In the genomic region with DNA sequence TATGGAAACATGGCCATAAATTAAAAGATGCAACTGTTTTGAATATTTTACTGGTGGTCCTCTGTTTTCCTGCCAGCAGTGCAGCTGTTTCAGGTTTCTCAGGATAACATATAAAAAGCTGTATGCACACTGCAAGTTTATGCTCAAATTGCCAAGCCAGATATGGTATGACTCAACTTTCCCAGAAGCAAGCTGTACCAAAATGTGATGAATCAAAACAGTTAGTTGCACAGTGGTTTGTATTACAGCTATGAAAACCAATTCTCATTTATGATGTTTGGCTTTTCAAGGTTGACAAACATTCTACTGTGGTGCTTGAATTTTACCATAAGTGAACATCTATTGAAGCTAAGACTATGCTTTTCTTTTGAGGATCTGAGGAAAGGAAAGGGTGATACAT, we compare ENCODE assay signal across 15 cellular contexts. TPM values are rescaled to one million over a fixed set of nuclear protein-coding genes. Genes with fewer than 3 reads are reported as not detected.
DNase-seq lines count a peak whose midpoint lies in the region; ATAC-seq and TF ChIP-seq lines count a peak whose summit lies in the region.
"Had no signal": no experiment of that assay in that cellular context is flagged by ENCODE, and none has a peak within 500 bp of the region (broad histone marks: within the 10 kb centered on the region; RNA-seq: fewer than 3 reads in every experiment).

No MANE protein-coding gene starts in this region.

- H2BK15ac ChIP-seq in IMR-90 (ENCODE audit: low read depth, low read length) = no peak overlapping the region

- no peak overlapping the region for H3K56ac ChIP-seq in IMR-90 (ENCODE audit: extremely low read depth, insufficient read depth, low read length)

- TF ChIP-seq CTCF in BJ (IDR thresholded peaks at IDR 0.05; ENCODE audit: insufficient read depth, low read depth, low read length) = no peak
- no peak for TF ChIP-seq CTCF in IMR-90 (conservative IDR thresholded peaks at IDR 0.05; ENCODE audit: low read depth, low read length)
- no peak for TF ChIP-seq CTCF in left lung (IDR thresholded peaks at IDR 0.05)
- TF ChIP-seq CTCF in Peyer's patch (IDR thresholded peaks at IDR 0.05) = no peak
- TF ChIP-seq CTCF in spleen (IDR thresholded peaks at IDR 0.05 in 8 of 11, conservative IDR thresholded peaks at IDR 0.05 in 3 of 11) = no peak

- intact Hi-C loops in IMR-90 (cut with micrococcal nuclease) = no loop called here
- intact Hi-C loops in left lung (cut with DNase I) = no loop called here
- intact Hi-C loops in spleen (cut with DNase I; ENCODE audit: low total_unique reads) = no loop called here

- BruUV-seq in IMR-90 (replicated peaks; lab: Mats Ljungman, UMichigan) = no TSS peak

- peak overlapping the region; percentile 53 for H3K4me2 ChIP-seq in IMR-90 (ENCODE audit: low read depth, low read length)

- H4K91ac ChIP-seq in IMR-90 (ENCODE audit: insufficient read depth, low read depth, low read length) = no peak overlapping the region

- peak; percentile 93 for ATAC-seq in IMR-90 (ENCODE audit: low read depth)
- ATAC-seq in left lung = peak; percentile 55
- ATAC-seq in HG02798 (IDR thresholded peaks at IDR 0.05; ENCODE audit: poor library complexity, unreplicated experiment) = no peak

- peak overlapping the region; percentile 92 for H2BK5ac ChIP-seq in IMR-90 (ENCODE audit: low read depth, low read length, poor library complexity, severe bottlenecking)

- no peak overlapping the region; the same call in 1 of the 2 replicates for H2BK20ac ChIP-seq in IMR-90 (ENCODE audit: low read depth, low read length)

- no peak overlapping the region for H2AFZ ChIP-seq in IMR-90 (replicated peaks; ENCODE audit: low read length, poor library complexity)

- dilution Hi-C loops in IMR-90 (cut with HindIII; ENCODE audit: low sequenced_read_pairs, unreplicated experiment) = no loop called here

- CTCF ChIA-PET in BJ (lab: Yijun Ruan, JAX) (interaction anchor here (0.7 to 1.6 kb wide), 3 partner anchors 15 to 341 kb away, joined by 3 read pairs; partner anchors contain the start of gene TRMT5), IMR-90 (lab: Yijun Ruan, JAX) (interaction anchor here (0.6 to 0.9 kb wide), 2 partner anchors 203 to 243 kb away, joined by 3 read pairs; no protein-coding TSS in a partner anchor)

- no peaks in the 10 kb centered on the region; the same call in 1 of the 2 replicates for H3K36me3 ChIP-seq in BJ (ENCODE audit: control insufficient read depth, insufficient read depth, low read length)
- H3K36me3 ChIP-seq in IMR-90 (ENCODE audit: control insufficient read depth, insufficient read depth, low read length) = no peaks in the 10 kb centered on the region
- H3K36me3 ChIP-seq in left lung = no peaks in the 10 kb centered on the region
- H3K36me3 ChIP-seq in Peyer's patch = no peaks in the 10 kb centered on the region
- peaks cover 0 to under 1% (median 0%) of the 10 kb centered on the region in 6 donors for H3K36me3 ChIP-seq in spleen
- H3K36me3 ChIP-seq: HAP-1, WERI-Rb-1 had no signal

- no peak overlapping the region for H3K4ac ChIP-seq in IMR-90 (ENCODE audit: low read depth, low read length)

- no peaks in the 10 kb centered on the region for H3K27me3 ChIP-seq in BJ (ENCODE audit: control insufficient read depth, insufficient read depth, low read length)
- no peaks in the 10 kb centered on the region for H3K27me3 ChIP-seq in IMR-90 (ENCODE audit: control insufficient read depth, insufficient read depth, low read length)
- H3K27me3 ChIP-seq in left lung = no peaks in the 10 kb centered on the region
- no peaks in the 10 kb centered on the region for H3K27me3 ChIP-seq in Peyer's patch
- no peaks in the 10 kb centered on the region for H3K27me3 ChIP-seq in spleen (replicated peaks in 1 of 7)

- H3K18ac ChIP-seq in IMR-90 (ENCODE audit: low read depth, low read length) = no peak overlapping the region

- H3K27ac ChIP-seq in IMR-90 (ENCODE audit: insufficient read depth, low read length) (peak overlapping the region; percentile 27; the same call in 1 of the 2 replicates), left lung (no peak overlapping the region), Peyer's patch (no peak overlapping the region), spleen (no peak overlapping the region)
- H3K27ac ChIP-seq: WERI-Rb-1 had no signal

- peak; percentile 29 for DNase-seq in BJ (ENCODE audit: low read depth)
- DNase-seq in IMR-90 = peak; percentile 92
- DNase-seq in brain pericyte (ENCODE audit: low read depth, low spot score) = peak; percentile 48
- no peak for DNase-seq in left lung
- no peak for DNase-seq in DMS153 treated with DMSO at 0.1 percent for 48 hours (lab: John Stamatoyannopoulos, UW; ENCODE audit: unreplicated experiment)
- no peak for DNase-seq in Peyer's patch
- no peak for DNase-seq in spleen
- DNase-seq: activated effector memory CD4-positive, alpha-beta T cell treated with anti-CD3 and anti-CD28 coated beads, Interleukin-2, amount 50 U/mL, for 16 hours; Kasumi-1; NCI-H446; stimulated activated CD4-positive, alpha-beta T cell treated with anti-CD3 and anti-CD28 coated beads, Interleukin-12 subunit alpha, Interleukin-12 subunit beta, amount 100 ng/mL, for 4 hours; stimulated activated CD8-positive, alpha-beta memory T cell treated with anti-CD3 and anti-CD28 coated beads, Interleukin-4, amount 100 ng/mL, for 48 hours; WERI-Rb-1 had no signal

- no peak overlapping the region for H3K9ac ChIP-seq in IMR-90 (ENCODE audit: low read depth, low read length)

- in situ Hi-C loops in IMR-90 (cut with MboI; ENCODE audit: low sequenced_read_pairs) = no loop called here

- H3K9me3 ChIP-seq in IMR-90 (ENCODE audit: control insufficient read depth, insufficient read depth, low read length) = no peaks in the 10 kb centered on the region
- H3K9me3 ChIP-seq in left lung = no peaks in the 10 kb centered on the region
- no peaks in the 10 kb centered on the region for H3K9me3 ChIP-seq in Peyer's patch
- no peaks in the 10 kb centered on the region for H3K9me3 ChIP-seq in spleen
- H3K9me3 ChIP-seq: HAP-1 had no signal

- peaks cover 4 to 24% of the 10 kb centered on the region in 2 experiments; a peak in 3 of 4 replicates for H3K79me1 ChIP-seq in IMR-90 (ENCODE audit: low read depth in 1 of 2, low read length in 2 of 2)

- no peak overlapping the region for H4K5ac ChIP-seq in IMR-90 (ENCODE audit: low read depth, low read length)

- H3K23ac ChIP-seq in IMR-90 (ENCODE audit: low read depth, low read length) = no peak overlapping the region

- no peaks in the 10 kb centered on the region for H3K9me1 ChIP-seq in IMR-90 (ENCODE audit: insufficient read depth, low read length)

- no peak overlapping the region for H2AK5ac ChIP-seq in IMR-90 (ENCODE audit: low read depth, low read length)

- H3K4me1 ChIP-seq in IMR-90 (ENCODE audit: control insufficient read depth, insufficient read depth, low read length) (peaks cover 10% of the 10 kb centered on the region), left lung (no peaks in the 10 kb centered on the region), Peyer's patch (no peaks in the 10 kb centered on the region), spleen (no peaks in the 10 kb centered on the region)
- H3K4me1 ChIP-seq: HAP-1 had no signal

- H4K8ac ChIP-seq in IMR-90 (ENCODE audit: low read depth in 2 of 2, low read length in 2 of 2) = peak overlapping the region in 1 of 2 experiments; percentile 4; a peak in 1 of 4 replicates

- H3K4me3 ChIP-seq in BJ (ENCODE audit: low read depth, low read length) (no peak overlapping the region), IMR-90 (ENCODE audit: insufficient read depth, low read depth, low read length) (no peak overlapping the region), left lung (no peak overlapping the region), Peyer's patch (no peak overlapping the region), spleen (no peak overlapping the region)
- H3K4me3 ChIP-seq: HAP-1 had no signal

- POLR2A ChIA-PET in BJ (lab: Charles Lee) = no interaction called here
- POLR2A ChIA-PET in IMR-90 (lab: Charles Lee; ENCODE audit: unreplicated experiment) = interaction anchor here (0.6 kb wide), 1 partner anchor 319 kb away, joined by 11 read pairs; no protein-coding TSS in a partner anchor

- TF ChIP-seq POLR2A in IMR-90 (IDR thresholded peaks at IDR 0.05; ENCODE audit: low read depth, low read length) (no peak), Peyer's patch (IDR thresholded peaks at IDR 0.05) (no peak), spleen (IDR thresholded peaks at IDR 0.05) (no peak)

- no peak overlapping the region for H3K14ac ChIP-seq in IMR-90 (replicated peaks; ENCODE audit: low read depth, low read length)

- 0 out of 2 replicates have a peak overlapping the region, but pooled peaks have one; percentile 5 for H2BK120ac ChIP-seq in IMR-90 (ENCODE audit: low read depth, low read length)

- no peaks in the 10 kb centered on the region; the same call in 1 of the 2 replicates for H4K20me1 ChIP-seq in IMR-90 (ENCODE audit: insufficient read depth, low read length)

- H2AK9ac ChIP-seq in IMR-90 (replicated peaks; ENCODE audit: low read depth, low read length, poor library complexity) = no peak overlapping the region

- no peak for TF ChIP-seq RAD21 in IMR-90 (IDR thresholded peaks at IDR 0.05; ENCODE audit: low read length)

TF ChIP-seq in IMR-90, 13 proteins besides CTCF, POLR2A, EP300 and RAD21 (continues in another document):
- TF ChIP-seq RFX5 (IDR thresholded peaks at IDR 0.05; ENCODE audit: low read depth, low read length) = no peak
- peak; percentile 61 for TF ChIP-seq CEBPB (IDR thresholded peaks at IDR 0.05; ENCODE audit: low read depth, low read length)
- TF ChIP-seq BHLHE40 (IDR thresholded peaks at IDR 0.05; ENCODE audit: low read depth, low read length) = no peak
- TF ChIP-seq MAFK (IDR thresholded peaks at IDR 0.05; ENCODE audit: low read depth, low read length) = no peak
- TF ChIP-seq CHD1 (IDR thresholded peaks at IDR 0.05; ENCODE audit: low read depth, low read length) = no peak

RNA-seq across cellular contexts. Expression of gene TRMT5, which starts 15.5 kb away (rescaled TPM):
- polyA plus RNA-seq in BJ (2011; rRNA removed) (3.0 and 6.4 TPM in 2 replicates), IMR-90 (2012; rRNA removed) (4.0 and 5.0 TPM in 2 replicates), spleen (1 to 10 TPM; 3.3 to 5.1 (median 3.5) TPM)
- 2.4 and 3.1 TPM in 2 replicates for polyA minus RNA-seq in BJ (2011; rRNA and poly(A)+ RNA removed)
- total RNA-seq in IMR-90 (2012; rRNA removed) (10.4 and 15.6 TPM in 2 replicates), left lung (10 to 100 TPM; 12.4 to 13.3 TPM), Peyer's patch (10 to 100 TPM in 1 of 4 donors, 1 to 10 TPM in 3; 4.0 to 11.0 (median 5.0) TPM), spleen (10 to 100 TPM in 3 of 7 donors, 1 to 10 TPM in 4; 5.2 to 11.4 (median 8.6) TPM)
- polyA plus RNA-seq in IMR-90 (2012; cell fraction: cytosol; rRNA removed) = 0.90 and 2.0 TPM in 2 replicates
- 0.46 and 3.1 TPM in 2 replicates for polyA plus RNA-seq in IMR-90 (2012; cell fraction: nucleus; rRNA removed; ENCODE audit: low replicate concordance)

RNA-seq across cellular contexts. Expression of gene SLC38A6, which starts 15.6 kb away (rescaled TPM):
- polyA plus RNA-seq in BJ (2011; rRNA removed) = 11.7 and 16.8 TPM in 2 replicates
- polyA minus RNA-seq in BJ (2011; rRNA and poly(A)+ RNA removed) = 16.4 and 19.3 TPM in 2 replicates
- 18.3 and 38.9 TPM in 2 replicates for total RNA-seq in IMR-90 (2012; rRNA removed)
- 12.1 and 15.5 TPM in 2 replicates for polyA plus RNA-seq in IMR-90 (2012; rRNA removed)
- 3.2 and 5.1 TPM in 2 replicates for polyA plus RNA-seq in IMR-90 (2012; cell fraction: cytosol; rRNA removed)
- 10.6 and 31.2 TPM in 2 replicates for polyA plus RNA-seq in IMR-90 (2012; cell fraction: nucleus; rRNA removed; ENCODE audit: low replicate concordance)
- 10 to 100 TPM; 22.4 to 35.2 TPM for total RNA-seq in left lung
- 10 to 100 TPM in 3 of 4 donors, 1 to 10 TPM in 1; 8.0 to 38.8 (median 15.1) TPM for total RNA-seq in Peyer's patch
- 10 to 100 TPM; 14.0 to 34.2 (median 18.5) TPM for total RNA-seq in spleen
- 10 to 100 TPM in 2 of 3 donors, 1 to 10 TPM in 1; 9.5 to 14.0 (median 10.9) TPM for polyA plus RNA-seq in spleen

Comparison
In these comparisons a context has a peak if more than half of its experiments do, and no peak if none do; other contexts are left out.
1. DNase-seq: peak in BJ (single experiment), IMR-90 (single experiment) and brain pericyte (single experiment); none in left lung (0 of 2), DMS153 treated with DMSO at 0.1 percent for 48 hours (single experiment), Peyer's patch (0 of 3) and spleen (single experiment).